1 cellular context compared by ENCODE assay signal in genomic region chr19:8254286-8255001, GRCh38.
A peak's percentile ranks its signal among the peaks of the same experiment; 100 is the strongest.
TF ChIP-seq lines count a peak whose summit lies in the region.

No MANE protein-coding gene starts in this region.

TF ChIP-seq in HEK293, 187 proteins besides CTCF, POLR2A, EP300 and RAD21 (continued from another document):
- TF ChIP-seq, protein P1, sequence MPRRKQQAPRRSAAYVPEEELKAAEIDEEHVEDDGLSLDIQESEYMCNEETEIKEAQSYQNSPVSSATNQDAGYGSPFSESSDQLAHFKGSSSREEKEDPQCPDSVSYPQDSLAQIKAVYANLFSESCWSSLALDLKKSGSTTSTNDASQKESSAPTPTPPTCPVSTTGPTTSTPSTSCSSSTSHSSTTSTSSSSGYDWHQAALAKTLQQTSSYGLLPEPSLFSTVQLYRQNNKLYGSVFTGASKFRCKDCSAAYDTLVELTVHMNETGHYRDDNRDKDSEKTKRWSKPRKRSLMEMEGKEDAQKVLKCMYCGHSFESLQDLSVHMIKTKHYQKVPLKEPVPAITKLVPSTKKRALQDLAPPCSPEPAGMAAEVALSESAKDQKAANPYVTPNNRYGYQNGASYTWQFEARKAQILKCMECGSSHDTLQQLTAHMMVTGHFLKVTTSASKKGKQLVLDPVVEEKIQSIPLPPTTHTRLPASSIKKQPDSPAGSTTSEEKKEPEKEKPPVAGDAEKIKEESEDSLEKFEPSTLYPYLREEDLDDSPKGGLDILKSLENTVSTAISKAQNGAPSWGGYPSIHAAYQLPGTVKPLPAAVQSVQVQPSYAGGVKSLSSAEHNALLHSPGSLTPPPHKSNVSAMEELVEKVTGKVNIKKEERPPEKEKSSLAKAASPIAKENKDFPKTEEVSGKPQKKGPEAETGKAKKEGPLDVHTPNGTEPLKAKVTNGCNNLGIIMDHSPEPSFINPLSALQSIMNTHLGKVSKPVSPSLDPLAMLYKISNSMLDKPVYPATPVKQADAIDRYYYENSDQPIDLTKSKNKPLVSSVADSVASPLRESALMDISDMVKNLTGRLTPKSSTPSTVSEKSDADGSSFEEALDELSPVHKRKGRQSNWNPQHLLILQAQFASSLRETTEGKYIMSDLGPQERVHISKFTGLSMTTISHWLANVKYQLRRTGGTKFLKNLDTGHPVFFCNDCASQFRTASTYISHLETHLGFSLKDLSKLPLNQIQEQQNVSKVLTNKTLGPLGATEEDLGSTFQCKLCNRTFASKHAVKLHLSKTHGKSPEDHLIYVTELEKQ (tag by site-specific recombination; IDR thresholded peaks at IDR 0.05; ENCODE audit: borderline replicate concordance) = no peak
- TF ChIP-seq ZNF571 (tag by site-specific recombination; IDR thresholded peaks at IDR 0.05) (no peak), ZNF16 (tag by site-specific recombination; IDR thresholded peaks at IDR 0.05; ENCODE audit: low read depth) (no peak), ZBTB20 (tag by site-specific recombination; IDR thresholded peaks at IDR 0.05) (no peak), ZBTB17 (tag by site-specific recombination; IDR thresholded peaks at IDR 0.05) (no peak), GLIS1 (tag by site-specific recombination; IDR thresholded peaks at IDR 0.05) (peak; percentile 57), ZNF398 (tag by site-specific recombination; IDR thresholded peaks at IDR 0.05) (no peak)
